In the genomic region with DNA sequence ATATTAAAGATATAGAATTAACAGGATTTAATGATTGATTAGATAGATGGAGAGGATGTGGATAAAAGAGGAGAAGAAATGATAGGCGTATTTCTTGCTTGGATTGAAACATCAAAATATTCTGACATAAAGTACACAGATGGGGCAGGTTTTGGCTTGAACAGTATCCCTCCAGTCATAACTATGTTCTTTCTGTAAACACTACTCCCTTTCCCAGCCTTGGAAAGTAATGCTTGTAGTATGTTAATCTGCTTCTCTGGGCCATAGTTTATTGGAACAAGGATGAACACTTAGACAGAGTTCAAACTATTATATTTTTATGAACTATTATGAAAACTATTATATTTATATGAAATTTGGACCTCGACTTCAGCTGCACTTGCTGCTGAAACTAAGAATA, we compare ENCODE assay signal across 18 cellular contexts.
DNase-seq lines count a peak whose midpoint lies in the region; ATAC-seq and TF ChIP-seq lines count a peak whose summit lies in the region.
"Had no signal": no experiment of that assay in that cellular context is flagged by ENCODE, and none has a peak within 500 bp of the region (broad histone marks: within the 10 kb centered on the region; RNA-seq: fewer than 3 reads in every experiment).

No MANE protein-coding gene starts in this region.

- in situ Hi-C loops in mammary epithelial cell (cut with MboI; ENCODE audit: low sequenced_read_pairs in 2 of 2) = no loop called here

- H3K9me3 Mint-ChIP-seq in MCF 10A (ENCODE audit: unreplicated experiment) = no peaks in the 10 kb centered on the region
- H3K9me3 Mint-ChIP-seq: HFFc6 had no signal

- H3K4me1 ChIP-seq in mammary epithelial cell (ENCODE audit: insufficient read depth, low read length) (no peaks in the 10 kb centered on the region), foreskin keratinocyte (peaks cover 2% of the 10 kb centered on the region)
- H3K4me1 ChIP-seq: BLaER1 had no signal

- no peak overlapping the region for H3K9ac ChIP-seq in mammary epithelial cell (ENCODE audit: insufficient read depth, low read length)
- H3K9ac ChIP-seq: BLaER1 had no signal

- 45% methylated on average over 2 of the region's 2 CpGs for WGBS in mammary epithelial cell (ENCODE audit: low coverage, missing lambda C conversion rate)

- no peaks in the 10 kb centered on the region for H3K79me2 ChIP-seq in mammary epithelial cell (ENCODE audit: insufficient read depth, low read length)

- no peaks in the 10 kb centered on the region for H3K36me3 Mint-ChIP-seq in MCF 10A (ENCODE audit: insufficient read depth, unreplicated experiment)
- H3K36me3 Mint-ChIP-seq: CD14-positive monocyte; CD4-positive, alpha-beta memory T cell had no signal

- no peak overlapping the region for H3K27ac ChIP-seq in mammary epithelial cell (ENCODE audit: insufficient read depth, low read depth, low read length)
- peak overlapping the region; percentile 25 for H3K27ac ChIP-seq in epithelial cell of prostate
- no peak overlapping the region for H3K27ac ChIP-seq in foreskin keratinocyte
- H3K27ac ChIP-seq: 22Rv1, A549, BLaER1 had no signal

- H3K4me2 ChIP-seq in mammary epithelial cell (ENCODE audit: insufficient read depth, low read depth, low read length) = no peak overlapping the region
- H3K4me2 ChIP-seq: A549, BLaER1 had no signal

- CTCF ChIA-PET in mammary epithelial cell (lab: Charles Lee; ENCODE audit: low non-redundant PET) = no interaction called here
- CTCF ChIA-PET in MCF 10A (lab: Yijun Ruan, JAX) = interaction anchor here (0.9 kb wide), 2 partner anchors 28 to 41 kb away, joined by 3 to 5 read pairs; no protein-coding TSS in a partner anchor

- BruUV-seq in mammary epithelial cell (replicated peaks; lab: Mats Ljungman, UMichigan) (no TSS peak), MCF 10A (replicated peaks; lab: Mats Ljungman, UMichigan) (no TSS peak)

- no peaks in the 10 kb centered on the region for H3K27me3 Mint-ChIP-seq in MCF 10A (ENCODE audit: insufficient read depth, unreplicated experiment)
- H3K27me3 Mint-ChIP-seq: CD4-positive, alpha-beta memory T cell had no signal

- dilution Hi-C loops in mammary epithelial cell (cut with HindIII; ENCODE audit: low sequenced_read_pairs) = no loop called here

- H3K27me3 ChIP-seq in mammary epithelial cell (ENCODE audit: insufficient read depth, low read length) = no peaks in the 10 kb centered on the region
- no peaks in the 10 kb centered on the region for H3K27me3 ChIP-seq in foreskin keratinocyte
- H3K27me3 ChIP-seq: BLaER1 had no signal

- H3K9me3 ChIP-seq in mammary epithelial cell (replicated peaks; ENCODE audit: insufficient read depth, low read length) = no peaks in the 10 kb centered on the region
- H3K9me3 ChIP-seq: A549, BLaER1 had no signal

- H2AFZ ChIP-seq in mammary epithelial cell (ENCODE audit: low read depth, low read length) = no peak overlapping the region

- peak; percentile 12 for DNase-seq in mammary epithelial cell
- DNase-seq in MCF 10A (ENCODE audit: unreplicated experiment) = no peak
- peak; percentile 40 for DNase-seq in epithelial cell of prostate (ENCODE audit: low read depth, low spot score)
- DNase-seq in foreskin keratinocyte = peak; percentile 37 to 49
- DNase-seq in SHP77 (lab: John Stamatoyannopoulos, UW) = no peak
- no peak for DNase-seq in AG08396 (ENCODE audit: low spot score)
- DNase-seq: CD4-positive, alpha-beta memory T cell; DMS79 treated with DMSO at 0.1 percent for 48 hours; GF-D8; GOT3; H7; HFFc6 had no signal

- no peak overlapping the region for H3K4me3 Mint-ChIP-seq in MCF 10A (ENCODE audit: unreplicated experiment)
- H3K4me3 Mint-ChIP-seq: CD14-positive monocyte; CD4-positive, alpha-beta memory T cell; HFFc6 had no signal

- TF ChIP-seq CTCF in mammary epithelial cell (conservative IDR thresholded peaks at IDR 0.05 in 1 of 2, IDR thresholded peaks at IDR 0.05 in 1 of 2; ENCODE audit: extremely low read depth in 1 of 2, insufficient read depth in 1 of 2, low read depth in 1 of 2, low read length in 2 of 2) (no peak), MCF 10A (IDR thresholded peaks at IDR 0.05; ENCODE audit: unreplicated experiment) (no peak), foreskin keratinocyte (conservative IDR thresholded peaks at IDR 0.05) (no peak)

- no peaks in the 10 kb centered on the region for H4K20me1 ChIP-seq in mammary epithelial cell (ENCODE audit: insufficient read depth, low read length)
- H4K20me1 ChIP-seq: BLaER1 had no signal

- H3K4me3 ChIP-seq in mammary epithelial cell (replicated peaks in 1 of 3; ENCODE audit: insufficient read depth in 1 of 3, low read depth in 2 of 3, low read length in 3 of 3) = no peak overlapping the region
- H3K4me3 ChIP-seq: A549, BLaER1 had no signal

- POLR2A ChIA-PET in MCF 10A (lab: Yijun Ruan, JAX) = no interaction called here

- no peak for ATAC-seq in foreskin keratinocyte
- ATAC-seq in esophagus mucosa = no peak
- ATAC-seq: A549, HCT116 had no signal

- H3K27ac Mint-ChIP-seq in MCF 10A (ENCODE audit: low read depth, unreplicated experiment) = no peak overlapping the region
- H3K27ac Mint-ChIP-seq: CD14-positive monocyte; CD4-positive, alpha-beta memory T cell; HFFc6 had no signal

- intact Hi-C loops in mammary epithelial cell (cut with micrococcal nuclease) = no loop called here
- intact Hi-C loops in MCF 10A (cut with micrococcal nuclease) = no loop called here

- H3K36me3 ChIP-seq in mammary epithelial cell (ENCODE audit: insufficient read depth, low read length) = no peaks in the 10 kb centered on the region
- H3K36me3 ChIP-seq: BLaER1 had no signal

- no peaks in the 10 kb centered on the region for H3K4me1 Mint-ChIP-seq in MCF 10A (ENCODE audit: insufficient read depth, unreplicated experiment)
- H3K4me1 Mint-ChIP-seq: CD14-positive monocyte; CD4-positive, alpha-beta memory T cell had no signal

Comparison
In these comparisons a context has a peak if more than half of its experiments do, and no peak if none do; other contexts are left out.
1. DNase-seq: peak in mammary epithelial cell (single experiment), epithelial cell of prostate (single experiment) and foreskin keratinocyte (2 of 2); none in MCF 10A (single experiment), SHP77 (0 of 2) and AG08396 (single experiment).